ENCODE assay signal across 1 cellular context in genomic region chr12:56104815-56105476, GRCh38.
TF ChIP-seq lines count a peak whose summit lies in the region.

No MANE protein-coding gene starts in this region.

TF ChIP-seq in HepG2, 621 proteins besides CTCF, POLR2A, EP300 and RAD21 (continues in another document):
- TF ChIP-seq, protein P1, sequence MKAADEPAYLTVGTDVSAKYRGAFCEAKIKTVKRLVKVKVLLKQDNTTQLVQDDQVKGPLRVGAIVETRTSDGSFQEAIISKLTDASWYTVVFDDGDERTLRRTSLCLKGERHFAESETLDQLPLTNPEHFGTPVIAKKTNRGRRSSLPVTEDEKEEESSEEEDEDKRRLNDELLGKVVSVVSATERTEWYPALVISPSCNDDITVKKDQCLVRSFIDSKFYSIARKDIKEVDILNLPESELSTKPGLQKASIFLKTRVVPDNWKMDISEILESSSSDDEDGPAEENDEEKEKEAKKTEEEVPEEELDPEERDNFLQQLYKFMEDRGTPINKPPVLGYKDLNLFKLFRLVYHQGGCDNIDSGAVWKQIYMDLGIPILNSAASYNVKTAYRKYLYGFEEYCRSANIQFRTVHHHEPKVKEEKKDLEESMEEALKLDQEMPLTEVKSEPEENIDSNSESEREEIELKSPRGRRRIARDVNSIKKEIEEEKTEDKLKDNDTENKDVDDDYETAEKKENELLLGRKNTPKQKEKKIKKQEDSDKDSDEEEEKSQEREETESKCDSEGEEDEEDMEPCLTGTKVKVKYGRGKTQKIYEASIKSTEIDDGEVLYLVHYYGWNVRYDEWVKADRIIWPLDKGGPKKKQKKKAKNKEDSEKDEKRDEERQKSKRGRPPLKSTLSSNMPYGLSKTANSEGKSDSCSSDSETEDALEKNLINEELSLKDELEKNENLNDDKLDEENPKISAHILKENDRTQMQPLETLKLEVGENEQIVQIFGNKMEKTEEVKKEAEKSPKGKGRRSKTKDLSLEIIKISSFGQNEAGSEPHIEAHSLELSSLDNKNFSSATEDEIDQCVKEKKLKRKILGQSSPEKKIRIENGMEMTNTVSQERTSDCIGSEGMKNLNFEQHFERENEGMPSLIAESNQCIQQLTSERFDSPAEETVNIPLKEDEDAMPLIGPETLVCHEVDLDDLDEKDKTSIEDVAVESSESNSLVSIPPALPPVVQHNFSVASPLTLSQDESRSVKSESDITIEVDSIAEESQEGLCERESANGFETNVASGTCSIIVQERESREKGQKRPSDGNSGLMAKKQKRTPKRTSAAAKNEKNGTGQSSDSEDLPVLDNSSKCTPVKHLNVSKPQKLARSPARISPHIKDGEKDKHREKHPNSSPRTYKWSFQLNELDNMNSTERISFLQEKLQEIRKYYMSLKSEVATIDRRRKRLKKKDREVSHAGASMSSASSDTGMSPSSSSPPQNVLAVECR (CRISPR knock-in tag; IDR thresholded peaks at IDR 0.05; ENCODE audit: borderline replicate concordance): 0 out of 2 replicates have a peak, but pooled peaks have one; percentile 0
- no peak for TF ChIP-seq KIAA2018 (CRISPR knock-in tag; IDR thresholded peaks at IDR 0.05; ENCODE audit: borderline replicate concordance)
- TF ChIP-seq, protein P2, sequence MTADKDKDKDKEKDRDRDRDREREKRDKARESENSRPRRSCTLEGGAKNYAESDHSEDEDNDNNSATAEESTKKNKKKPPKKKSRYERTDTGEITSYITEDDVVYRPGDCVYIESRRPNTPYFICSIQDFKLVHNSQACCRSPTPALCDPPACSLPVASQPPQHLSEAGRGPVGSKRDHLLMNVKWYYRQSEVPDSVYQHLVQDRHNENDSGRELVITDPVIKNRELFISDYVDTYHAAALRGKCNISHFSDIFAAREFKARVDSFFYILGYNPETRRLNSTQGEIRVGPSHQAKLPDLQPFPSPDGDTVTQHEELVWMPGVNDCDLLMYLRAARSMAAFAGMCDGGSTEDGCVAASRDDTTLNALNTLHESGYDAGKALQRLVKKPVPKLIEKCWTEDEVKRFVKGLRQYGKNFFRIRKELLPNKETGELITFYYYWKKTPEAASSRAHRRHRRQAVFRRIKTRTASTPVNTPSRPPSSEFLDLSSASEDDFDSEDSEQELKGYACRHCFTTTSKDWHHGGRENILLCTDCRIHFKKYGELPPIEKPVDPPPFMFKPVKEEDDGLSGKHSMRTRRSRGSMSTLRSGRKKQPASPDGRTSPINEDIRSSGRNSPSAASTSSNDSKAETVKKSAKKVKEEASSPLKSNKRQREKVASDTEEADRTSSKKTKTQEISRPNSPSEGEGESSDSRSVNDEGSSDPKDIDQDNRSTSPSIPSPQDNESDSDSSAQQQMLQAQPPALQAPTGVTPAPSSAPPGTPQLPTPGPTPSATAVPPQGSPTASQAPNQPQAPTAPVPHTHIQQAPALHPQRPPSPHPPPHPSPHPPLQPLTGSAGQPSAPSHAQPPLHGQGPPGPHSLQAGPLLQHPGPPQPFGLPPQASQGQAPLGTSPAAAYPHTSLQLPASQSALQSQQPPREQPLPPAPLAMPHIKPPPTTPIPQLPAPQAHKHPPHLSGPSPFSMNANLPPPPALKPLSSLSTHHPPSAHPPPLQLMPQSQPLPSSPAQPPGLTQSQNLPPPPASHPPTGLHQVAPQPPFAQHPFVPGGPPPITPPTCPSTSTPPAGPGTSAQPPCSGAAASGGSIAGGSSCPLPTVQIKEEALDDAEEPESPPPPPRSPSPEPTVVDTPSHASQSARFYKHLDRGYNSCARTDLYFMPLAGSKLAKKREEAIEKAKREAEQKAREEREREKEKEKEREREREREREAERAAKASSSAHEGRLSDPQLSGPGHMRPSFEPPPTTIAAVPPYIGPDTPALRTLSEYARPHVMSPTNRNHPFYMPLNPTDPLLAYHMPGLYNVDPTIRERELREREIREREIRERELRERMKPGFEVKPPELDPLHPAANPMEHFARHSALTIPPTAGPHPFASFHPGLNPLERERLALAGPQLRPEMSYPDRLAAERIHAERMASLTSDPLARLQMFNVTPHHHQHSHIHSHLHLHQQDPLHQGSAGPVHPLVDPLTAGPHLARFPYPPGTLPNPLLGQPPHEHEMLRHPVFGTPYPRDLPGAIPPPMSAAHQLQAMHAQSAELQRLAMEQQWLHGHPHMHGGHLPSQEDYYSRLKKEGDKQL (CRISPR knock-in tag; IDR thresholded peaks at IDR 0.05; ENCODE audit: low read depth): no peak
- 0 out of 2 replicates have a peak, but pooled peaks have one; percentile 3 for TF ChIP-seq TEAD2 (CRISPR knock-in tag; IDR thresholded peaks at IDR 0.05)
- TF ChIP-seq ETV6 (CRISPR knock-in tag; conservative IDR thresholded peaks at IDR 0.05): no peak
- no peak for TF ChIP-seq NR2F1 (CRISPR knock-in tag; IDR thresholded peaks at IDR 0.05)
- no peak for TF ChIP-seq ZNF644 (CRISPR knock-in tag; IDR thresholded peaks at IDR 0.05; ENCODE audit: low read depth)
- no peak for TF ChIP-seq HCFC1 (IDR thresholded peaks at IDR 0.05; ENCODE audit: low read depth, low read length)
- peak; percentile 78 for TF ChIP-seq HES4 (CRISPR knock-in tag; IDR thresholded peaks at IDR 0.05; ENCODE audit: borderline replicate concordance)
- 0 out of 2 replicates have a peak, but pooled peaks have one; percentile 4 for TF ChIP-seq ZNF75D (CRISPR knock-in tag; IDR thresholded peaks at IDR 0.05; ENCODE audit: borderline replicate concordance)
- TF ChIP-seq DPF2 (CRISPR knock-in tag; IDR thresholded peaks at IDR 0.05; ENCODE audit: borderline replicate concordance, low read depth): no peak
- TF ChIP-seq YEATS2 (CRISPR knock-in tag; IDR thresholded peaks at IDR 0.05; ENCODE audit: borderline replicate concordance): no peak
- 0 out of 2 replicates have a peak, but pooled peaks have one; percentile 11 for TF ChIP-seq ZNF570 (CRISPR knock-in tag; IDR thresholded peaks at IDR 0.05; ENCODE audit: borderline replicate concordance)
- TF ChIP-seq PHF8 (CRISPR knock-in tag; IDR thresholded peaks at IDR 0.05): peak; percentile 8; the same call in 1 of the 2 replicates
- no peak for TF ChIP-seq ZSCAN20 (CRISPR knock-in tag; IDR thresholded peaks at IDR 0.05; ENCODE audit: borderline replicate concordance)
- TF ChIP-seq TAF15 (IDR thresholded peaks at IDR 0.05; ENCODE audit: low read depth, low read length, poor library complexity, severe bottlenecking): peak; percentile 12
- TF ChIP-seq ZSCAN25 (CRISPR knock-in tag; IDR thresholded peaks at IDR 0.05): no peak
- TF ChIP-seq HMG20B (CRISPR knock-in tag; conservative IDR thresholded peaks at IDR 0.05): no peak
- TF ChIP-seq HOXA5 (CRISPR knock-in tag; IDR thresholded peaks at IDR 0.05): no peak
- no peak for TF ChIP-seq KLF9 (CRISPR knock-in tag; IDR thresholded peaks at IDR 0.05; ENCODE audit: low read depth)
- no peak for TF ChIP-seq DMAP1 (CRISPR knock-in tag; IDR thresholded peaks at IDR 0.05)
- no peak for TF ChIP-seq ZNF256 (CRISPR knock-in tag; conservative IDR thresholded peaks at IDR 0.05)
- no peak for TF ChIP-seq ELF3 (CRISPR knock-in tag; IDR thresholded peaks at IDR 0.05)
- no peak for TF ChIP-seq MXD1 (CRISPR knock-in tag; IDR thresholded peaks at IDR 0.05)
- peak; percentile 8 for TF ChIP-seq MED8 (CRISPR knock-in tag; IDR thresholded peaks at IDR 0.05; ENCODE audit: insufficient replicate concordance)
- no peak; the same call in 1 of the 2 replicates for TF ChIP-seq FOXC1 (CRISPR knock-in tag; IDR thresholded peaks at IDR 0.05; ENCODE audit: borderline replicate concordance)
- TF ChIP-seq SMARCC2 (IDR thresholded peaks at IDR 0.05): no peak
- no peak for TF ChIP-seq ZNF264 (CRISPR knock-in tag; IDR thresholded peaks at IDR 0.05)
- TF ChIP-seq, protein P3, sequence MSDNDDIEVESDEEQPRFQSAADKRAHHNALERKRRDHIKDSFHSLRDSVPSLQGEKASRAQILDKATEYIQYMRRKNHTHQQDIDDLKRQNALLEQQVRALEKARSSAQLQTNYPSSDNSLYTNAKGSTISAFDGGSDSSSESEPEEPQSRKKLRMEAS (IDR thresholded peaks at IDR 0.05): peak; percentile 83
- TF ChIP-seq JUNB (CRISPR knock-in tag; IDR thresholded peaks at IDR 0.05; ENCODE audit: borderline replicate concordance): no peak
- no peak for TF ChIP-seq SP5 (CRISPR knock-in tag; IDR thresholded peaks at IDR 0.05; ENCODE audit: borderline replicate concordance, low read depth)
- TF ChIP-seq SNAPC2 (CRISPR knock-in tag; IDR thresholded peaks at IDR 0.05): no peak
- TF ChIP-seq BCL3 (CRISPR knock-in tag; IDR thresholded peaks at IDR 0.05): no peak
- no peak; the same call in 1 of the 2 replicates for TF ChIP-seq ZNF317 (CRISPR knock-in tag; IDR thresholded peaks at IDR 0.05)
- TF ChIP-seq SNAI1 (CRISPR knock-in tag; IDR thresholded peaks at IDR 0.05; ENCODE audit: borderline replicate concordance): peak; percentile 74; the same call in 1 of the 2 replicates
- TF ChIP-seq, protein P4, sequence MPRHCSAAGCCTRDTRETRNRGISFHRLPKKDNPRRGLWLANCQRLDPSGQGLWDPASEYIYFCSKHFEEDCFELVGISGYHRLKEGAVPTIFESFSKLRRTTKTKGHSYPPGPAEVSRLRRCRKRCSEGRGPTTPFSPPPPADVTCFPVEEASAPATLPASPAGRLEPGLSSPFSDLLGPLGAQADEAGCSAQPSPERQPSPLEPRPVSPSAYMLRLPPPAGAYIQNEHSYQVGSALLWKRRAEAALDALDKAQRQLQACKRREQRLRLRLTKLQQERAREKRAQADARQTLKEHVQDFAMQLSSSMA (CRISPR knock-in tag; IDR thresholded peaks at IDR 0.05): no peak
- TF ChIP-seq BRCA1 (CRISPR knock-in tag; IDR thresholded peaks at IDR 0.05): no peak
- TF ChIP-seq ZNF558 (CRISPR knock-in tag; IDR thresholded peaks at IDR 0.05; ENCODE audit: borderline replicate concordance): 0 out of 2 replicates have a peak, but pooled peaks have one; percentile 62
- no peak for TF ChIP-seq SOX13 (IDR thresholded peaks at IDR 0.05)
- TF ChIP-seq SOX13 (CRISPR knock-in tag; conservative IDR thresholded peaks at IDR 0.05 in 1 of 2, IDR thresholded peaks at IDR 0.05 in 1 of 2): no peak
- no peak for TF ChIP-seq TIGD3 (CRISPR knock-in tag; IDR thresholded peaks at IDR 0.05; ENCODE audit: borderline replicate concordance)
